Comparison of ENCODE assay signal across 7 cellular contexts in the genomic region with DNA sequence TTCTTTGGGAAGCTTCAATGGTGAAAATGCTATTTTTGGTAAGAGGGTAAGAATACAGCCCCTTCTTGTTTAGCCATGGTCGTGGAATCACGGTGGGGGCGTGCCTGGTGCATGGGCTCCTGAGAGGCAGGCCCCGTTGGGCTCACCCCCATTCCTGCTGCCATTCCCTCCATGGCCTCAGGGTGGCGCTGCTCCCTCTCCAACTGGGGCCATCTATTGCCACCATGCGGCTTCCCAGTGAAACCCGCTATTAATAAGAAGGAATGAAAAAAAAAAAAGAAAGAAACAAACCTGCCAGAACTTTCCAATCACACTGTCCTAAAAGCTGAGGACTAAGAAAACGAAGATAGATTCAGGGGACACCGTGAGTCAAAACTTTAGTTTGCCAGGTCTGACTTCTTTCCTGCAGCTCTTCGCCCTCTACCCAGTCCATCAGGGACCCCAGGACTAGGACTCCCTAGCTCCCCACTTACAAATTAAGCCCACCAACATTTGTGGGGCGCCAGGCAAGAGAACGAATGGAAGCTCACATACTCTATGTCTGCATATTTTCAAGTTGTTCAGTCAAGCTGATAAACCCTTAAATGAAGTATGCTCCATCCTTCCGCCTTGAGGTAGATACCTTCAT. TPM values are rescaled to one million over a fixed set of nuclear protein-coding genes. Genes with fewer than 3 reads are reported as not detected.
A peak's percentile ranks its signal among the peaks of the same experiment; 100 is the strongest.
DNase-seq lines count a peak whose midpoint lies in the region; ATAC-seq and TF ChIP-seq lines count a peak whose summit lies in the region.

No MANE protein-coding gene starts in this region.

- DNase-seq in GM13977 (ENCODE audit: low spot score): peak; percentile 78
- peak; percentile 25 for DNase-seq in NOMO-1 treated with dmso at 0.1 percent for 144 hours (lab: John Stamatoyannopoulos, UW; ENCODE audit: unreplicated experiment)
- DNase-seq in activated CD8-positive, alpha-beta memory T cell treated with anti-CD3 and anti-CD28 coated beads, Interleukin-2, amount 10 ng/mL, durations not matched to agents 7 days and 5 days: peak; percentile 84
- DNase-seq in endothelial cell (ENCODE audit: low spot score): peak; percentile 93
- DNase-seq in mucosa of gallbladder (ENCODE audit: low spot score): peak; percentile 83
- peak; percentile 84 for DNase-seq in stimulated activated CD8-positive, alpha-beta memory T cell treated with anti-CD3 and anti-CD28 coated beads, Interleukin-7, amount 100 ng/mL, for 24 hours (ENCODE audit: low read depth)

- no peaks in the 10 kb centered on the region for H3K36me3 Mint-ChIP-seq in activated CD8-positive, alpha-beta memory T cell treated with anti-CD3 and anti-CD28 coated beads, Interleukin-2, amount 10 ng/mL, durations not matched to agents 7 days and 5 days
- H3K36me3 Mint-ChIP-seq in endothelial cell (ENCODE audit: low read depth, unreplicated experiment): no peaks in the 10 kb centered on the region

- peaks cover 6% of the 10 kb centered on the region for H3K4me1 Mint-ChIP-seq in activated CD8-positive, alpha-beta memory T cell treated with anti-CD3 and anti-CD28 coated beads, Interleukin-2, amount 10 ng/mL, durations not matched to agents 7 days and 5 days
- peaks cover 11% of the 10 kb centered on the region for H3K4me1 Mint-ChIP-seq in endothelial cell (ENCODE audit: unreplicated experiment)

- CTCF ChIA-PET in activated CD8-positive, alpha-beta memory T cell treated with anti-CD3 and anti-CD28 coated beads, Interleukin-2, amount 10 ng/mL, durations not matched to agents 7 days and 5 days (lab: Charles Lee): interaction anchor here (0.6 to 8.3 kb wide), 52 partner anchors 8 to 187 kb away, joined by 3 to 193 read pairs (median 4); a partner anchor contains a TSS

- H3K9me3 Mint-ChIP-seq in activated CD8-positive, alpha-beta memory T cell treated with anti-CD3 and anti-CD28 coated beads, Interleukin-2, amount 10 ng/mL, durations not matched to agents 7 days and 5 days (ENCODE audit: low read depth): no peaks in the 10 kb centered on the region
- no peaks in the 10 kb centered on the region for H3K9me3 Mint-ChIP-seq in endothelial cell (ENCODE audit: unreplicated experiment)

- H3K27me3 Mint-ChIP-seq in activated CD8-positive, alpha-beta memory T cell treated with anti-CD3 and anti-CD28 coated beads, Interleukin-2, amount 10 ng/mL, durations not matched to agents 7 days and 5 days: peaks cover 11% of the 10 kb centered on the region
- H3K27me3 Mint-ChIP-seq in endothelial cell (ENCODE audit: unreplicated experiment): peaks cover 6% of the 10 kb centered on the region

- H3K4me3 Mint-ChIP-seq in activated CD8-positive, alpha-beta memory T cell treated with anti-CD3 and anti-CD28 coated beads, Interleukin-2, amount 10 ng/mL, durations not matched to agents 7 days and 5 days: no peak overlapping the region
- H3K4me3 Mint-ChIP-seq in endothelial cell (ENCODE audit: unreplicated experiment): no peak overlapping the region

- no peak overlapping the region for H3K27ac Mint-ChIP-seq in activated CD8-positive, alpha-beta memory T cell treated with anti-CD3 and anti-CD28 coated beads, Interleukin-2, amount 10 ng/mL, durations not matched to agents 7 days and 5 days
- no peak overlapping the region for H3K27ac Mint-ChIP-seq in endothelial cell (ENCODE audit: unreplicated experiment)

- in situ Hi-C loops in GM13977 (cut with MboI; ENCODE audit: low pct_unique_long_range_greater_than_20kb, low sequenced_read_pairs, unreplicated experiment): loop anchor here (5.0 kb wide), 1 partner anchor 120 kb away; no protein-coding TSS in a partner anchor

- ATAC-seq in HG03280 (IDR thresholded peaks at IDR 0.05; ENCODE audit: unreplicated experiment): peak; percentile 73
- peak; percentile 93 for ATAC-seq in activated CD8-positive, alpha-beta memory T cell treated with anti-CD3 and anti-CD28 coated beads, Interleukin-2, amount 10 ng/mL, durations not matched to agents 7 days and 5 days

- TF ChIP-seq CTCF in GM13977 (IDR thresholded peaks at IDR 0.05; ENCODE audit: extremely low read depth, insufficient read depth, missing control alignments) (peak; percentile 99), endothelial cell (IDR thresholded peaks at IDR 0.05; ENCODE audit: unreplicated experiment) (peak; percentile 98)

RNA-seq across cellular contexts. Expression of a gene that starts 30.6 kb away (rescaled TPM):
- total RNA-seq in activated CD8-positive, alpha-beta memory T cell treated with anti-CD3 and anti-CD28 coated beads, Interleukin-2, amount 10 ng/mL, durations not matched to agents 7 days and 5 days: 10 to 100 TPM; 53.3 to 58.1 TPM
- 32.3 TPM for total RNA-seq in endothelial cell (ENCODE audit: unreplicated experiment)
- 430 TPM for total RNA-seq in mucosa of gallbladder

Comparison
In these comparisons a context has a peak if more than half of its experiments do, and no peak if none do; other contexts are left out.
1. Peak in every context shown above with its lines: DNase-seq and ATAC-seq.
2. DNase-seq: peak in every context shown above with its lines; median percentile 93 in endothelial cell; 84 in activated CD8-positive, alpha-beta memory T cell treated with anti-CD3 and anti-CD28 coated beads, Interleukin-2, amount 10 ng/mL, durations not matched to agents 7 days and 5 days; 84 in stimulated activated CD8-positive, alpha-beta memory T cell treated with anti-CD3 and anti-CD28 coated beads, Interleukin-7, amount 100 ng/mL, for 24 hours; 83 in mucosa of gallbladder; 78 in GM13977; 25 in NOMO-1 treated with dmso at 0.1 percent for 144 hours.